ENCODE assay signal across 9 cellular contexts in the genomic region with DNA sequence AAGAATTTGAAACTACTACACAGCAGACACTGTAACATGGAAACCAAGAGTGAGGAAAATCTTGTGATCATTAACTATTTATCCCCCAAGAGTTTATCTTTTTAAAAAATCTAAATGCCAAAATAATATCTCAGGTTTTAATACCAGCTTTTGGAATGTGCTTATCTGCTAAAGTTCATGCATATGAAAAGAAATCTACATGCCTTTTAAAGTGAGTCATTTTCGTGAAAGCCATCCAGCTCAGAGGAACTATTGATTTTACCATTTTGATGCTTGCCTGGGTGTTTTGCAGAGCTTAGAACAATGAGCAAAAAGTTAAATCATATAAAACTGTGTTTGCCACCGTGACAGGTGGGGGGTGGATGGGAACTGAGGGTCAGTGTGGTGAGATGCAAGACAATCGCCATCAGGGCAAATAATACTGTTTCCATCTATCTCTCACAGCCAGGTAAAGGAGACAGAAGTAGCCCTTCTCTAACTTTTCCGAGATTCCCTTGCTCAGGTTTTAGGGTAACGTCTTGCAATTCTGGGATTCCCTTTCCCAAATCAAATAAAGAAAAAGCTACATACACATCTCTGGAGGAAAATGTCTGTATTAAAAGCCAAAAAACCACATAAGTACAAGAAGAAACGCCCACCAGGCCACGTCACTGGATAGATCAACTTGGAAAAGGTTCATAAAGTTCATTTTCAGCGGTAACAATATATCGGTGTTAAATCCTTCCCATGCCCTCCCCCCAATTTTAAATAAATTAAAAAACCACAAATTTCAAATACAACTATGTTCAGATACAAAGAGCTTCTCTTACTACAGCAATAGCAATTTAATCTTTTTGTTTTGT. TPM values are rescaled to one million over a fixed set of nuclear protein-coding genes. Genes with fewer than 3 reads are reported as not detected.
DNase-seq lines count a peak whose midpoint lies in the region; ATAC-seq and TF ChIP-seq lines count a peak whose summit lies in the region.
"Had no signal": no experiment of that assay in that cellular context is flagged by ENCODE, and none has a peak within 500 bp of the region (broad histone marks: within the 10 kb centered on the region; RNA-seq: fewer than 3 reads in every experiment).

No MANE protein-coding gene starts in this region.

- BruUV-seq in PC-9 (replicated peaks; lab: Mats Ljungman, UMichigan): no TSS peak

- H3K9me2 ChIP-seq in PC-9 (ENCODE audit: insufficient read depth): no peaks in the 10 kb centered on the region

- H3K9me3 ChIP-seq in PC-9 (ENCODE audit: insufficient read depth, low read depth): no peaks in the 10 kb centered on the region
- H3K9me3 ChIP-seq: upper lobe of left lung had no signal

- H3K27me3 Mint-ChIP-seq in chondrocyte (ENCODE audit: low read depth) (peaks cover 13% of the 10 kb centered on the region), nephron progenitor cell (ENCODE audit: low read depth, poor library complexity) (peaks cover 63% of the 10 kb centered on the region)

- no peak overlapping the region for H2AFZ ChIP-seq in PC-9

- POLR2A ChIA-PET in PC-9 (lab: Charles Lee; ENCODE audit: unreplicated experiment): interaction anchor here (0.6 to 0.7 kb wide), 4 partner anchors 15 to 1293 kb away, joined by 3 to 10 read pairs (median 3); no protein-coding TSS in a partner anchor

- H3F3A ChIP-seq in PC-9 (ENCODE audit: insufficient read depth, low read depth): peaks cover 35% of the 10 kb centered on the region

- H3K4me1 Mint-ChIP-seq in chondrocyte (ENCODE audit: low read depth): peaks cover 24% of the 10 kb centered on the region
- peaks cover 15% of the 10 kb centered on the region for H3K4me1 Mint-ChIP-seq in nephron progenitor cell

- H3K27ac Mint-ChIP-seq in chondrocyte (ENCODE audit: unreplicated experiment) (no peak overlapping the region), nephron progenitor cell (no peak overlapping the region)

- H3K36me3 ChIP-seq in PC-9 (ENCODE audit: low read depth): no peaks in the 10 kb centered on the region
- H3K36me3 ChIP-seq: upper lobe of left lung had no signal

- peak overlapping the region; percentile 88 for H3K4me2 ChIP-seq in PC-9

- intact Hi-C loops in PC-9 (cut with micrococcal nuclease; ENCODE audit: unreplicated experiment): loop anchor here (1.0 to 10.0 kb wide), 3 partner anchors 121 to 433 kb away; no protein-coding TSS in a partner anchor

- peak; percentile 31 for DNase-seq in COLO829 (ENCODE audit: low spot score)
- DNase-seq in PC-9: peak; percentile 17 to 78
- DNase-seq in chondrocyte (ENCODE audit: low spot score): no peak
- DNase-seq in nephron progenitor cell: no peak

- H3K4me1 ChIP-seq in PC-9 (replicated peaks; ENCODE audit: insufficient read depth): peaks cover 38% of the 10 kb centered on the region

- TF ChIP-seq CTCF in PC-9 (conservative IDR thresholded peaks at IDR 0.05) (no peak), chondrocyte (IDR thresholded peaks at IDR 0.05) (no peak), nephron progenitor cell (IDR thresholded peaks at IDR 0.05) (no peak)

- H3K9me3 Mint-ChIP-seq in chondrocyte (ENCODE audit: low read depth) (no peaks in the 10 kb centered on the region), nephron progenitor cell (no peaks in the 10 kb centered on the region)

- H4K20me1 ChIP-seq in PC-9 (ENCODE audit: insufficient read depth): no peaks in the 10 kb centered on the region

- CTCF ChIA-PET in PC-9 (lab: Charles Lee): interaction anchor here (0.6 to 1.0 kb wide), 3 partner anchors 41 to 322 kb away, joined by 3 to 4 read pairs (median 3); no protein-coding TSS in a partner anchor

- H3K27ac ChIP-seq in PC-9: peak overlapping the region; percentile 64
- H3K27ac ChIP-seq: upper lobe of left lung had no signal

- H3K79me2 ChIP-seq in PC-9 (ENCODE audit: low read depth): peaks cover 23% of the 10 kb centered on the region

- H3K36me3 Mint-ChIP-seq in chondrocyte (ENCODE audit: low read depth) (no peaks in the 10 kb centered on the region), nephron progenitor cell (ENCODE audit: low read depth) (no peaks in the 10 kb centered on the region)

- H3K27me3 ChIP-seq in PC-9 (ENCODE audit: insufficient read depth, low read depth): no peaks in the 10 kb centered on the region

- H3K4me3 Mint-ChIP-seq in chondrocyte (ENCODE audit: unreplicated experiment): peak overlapping the region; percentile 59
- peak overlapping the region; percentile 91 for H3K4me3 Mint-ChIP-seq in nephron progenitor cell

- no peak for ATAC-seq in GM19467 (IDR thresholded peaks at IDR 0.05; ENCODE audit: unreplicated experiment)
- no peak for ATAC-seq in HG03135 (IDR thresholded peaks at IDR 0.05; ENCODE audit: unreplicated experiment)
- no peak for ATAC-seq in GM18502 (IDR thresholded peaks at IDR 0.05; ENCODE audit: poor library complexity, unreplicated experiment)
- no peak for ATAC-seq in HG02763 (IDR thresholded peaks at IDR 0.05; ENCODE audit: unreplicated experiment)

- peak overlapping the region; percentile 76 for H3K4me3 ChIP-seq in PC-9

RNA-seq across cellular contexts. Expression of a gene that starts 2.0 kb away (rescaled TPM):
- total RNA-seq in PC-9 (2021): 7.5 and 11.9 TPM in 2 replicates
- total RNA-seq in chondrocyte: 5.8 to 34.8 TPM (median 6.9 TPM) in 3 replicates

Comparison
In these comparisons a context has a peak if more than half of its experiments do, and no peak if none do; other contexts are left out.
1. DNase-seq: peak in COLO829 (single experiment) and PC-9 (2 of 2); none in chondrocyte (single experiment) and nephron progenitor cell (single experiment).